16 cellular contexts compared by ENCODE assay signal in genomic region chr7:76377186-76377918, GRCh38. TPM values are rescaled to one million over a fixed set of nuclear protein-coding genes. Genes with fewer than 3 reads are reported as not detected.
DNase-seq lines count a peak whose midpoint lies in the region; ATAC-seq, FAIRE-seq and TF ChIP-seq lines count a peak whose summit lies in the region.
"Had no signal": no experiment of that assay in that cellular context is flagged by ENCODE, and none has a peak within 500 bp of the region (broad histone marks: within the 10 kb centered on the region; RNA-seq: fewer than 3 reads in every experiment).

No MANE protein-coding gene starts in this region.

- no peaks in the 10 kb centered on the region for H3K36me3 ChIP-seq in GM12878 (ENCODE audit: control insufficient read depth in 2 of 2, insufficient read depth in 2 of 2, low read length in 1 of 2)
- H3K36me3 ChIP-seq in neuronal stem cell (replicated peaks in 1 of 2; ENCODE audit: control insufficient read depth in 2 of 2, insufficient read depth in 2 of 2, low read length in 2 of 2): no peaks in the 10 kb centered on the region
- no peaks in the 10 kb centered on the region for H3K36me3 ChIP-seq in gastrocnemius medialis
- H3K36me3 ChIP-seq: BLaER1 treated with 17β-estradiol and CSF1 and Interleukin-3, amounts not matched to agents 10 nM and 100 nM; spleen; thyroid gland had no signal

- RAD21 ChIA-PET in GM12878 (lab: Charles Lee; ENCODE audit: unreplicated experiment): interaction anchor here (1.3 to 1.7 kb wide), 3 partner anchors 13 to 59 kb away, joined by 5 to 6 read pairs (median 5); partner anchors contain the start of gene YWHAG

- no peak overlapping the region for H3K23ac ChIP-seq in neuronal stem cell (ENCODE audit: low read depth, low read length, poor library complexity)

- TF ChIP-seq RAD21 in GM12878 (IDR thresholded peaks at IDR 0.05; ENCODE audit: insufficient read depth, low read depth, low read length): no peak

- H3K14ac ChIP-seq in neuronal stem cell (ENCODE audit: low read length): no peak overlapping the region

- H3K4me2 ChIP-seq in GM12878 (ENCODE audit: control insufficient read depth, insufficient read depth) (no peak overlapping the region), neuronal stem cell (ENCODE audit: insufficient read depth, low read length, poor library complexity, severe bottlenecking) (no peak overlapping the region)

- H3K27me3 Mint-ChIP-seq in activated CD4-positive, alpha-beta T cell treated with anti-CD3 and anti-CD28 coated beads, Interleukin-2, amount 10 ng/mL, durations not matched to agents 7 days and 5 days: peaks cover 10% of the 10 kb centered on the region
- no peaks in the 10 kb centered on the region for H3K27me3 Mint-ChIP-seq in activated naive CD4-positive, alpha-beta T cell treated with anti-CD3 and anti-CD28 coated beads for 36 hours (ENCODE audit: low read depth)

- in situ Hi-C loops in GM12878 (cut with MboI): no loop called here
- in situ Hi-C loops in gastrocnemius medialis (cut with MboI; ENCODE audit: low sequenced_read_pairs in 4 of 4): no loop called here

- TF ChIP-seq CTCF in GM12878 (IDR thresholded peaks at IDR 0.05 in 2 of 3, conservative IDR thresholded peaks at IDR 0.05 in 1 of 3; ENCODE audit: control insufficient read depth in 2 of 3, extremely low read depth in 1 of 3, insufficient read depth in 1 of 3, low read depth in 3 of 3, low read length in 3 of 3): no peak
- no peak for TF ChIP-seq CTCF in gastrocnemius medialis (IDR thresholded peaks at IDR 0.05 in 4 of 5, conservative IDR thresholded peaks at IDR 0.05 in 1 of 5)

- no peaks in the 10 kb centered on the region for H3K9me3 Mint-ChIP-seq in activated CD4-positive, alpha-beta T cell treated with anti-CD3 and anti-CD28 coated beads, Interleukin-2, amount 10 ng/mL, durations not matched to agents 7 days and 5 days
- H3K9me3 Mint-ChIP-seq in activated naive CD4-positive, alpha-beta T cell treated with anti-CD3 and anti-CD28 coated beads for 36 hours: no peaks in the 10 kb centered on the region

- DNase-seq in EH (ENCODE audit: low read depth): peak; percentile 75
- DNase-seq in HT1080 (ENCODE audit: low read depth): peak; percentile 28
- DNase-seq in GM12878 (ENCODE audit: low read depth, low spot score): no peak
- no peak for DNase-seq in neuronal stem cell (ENCODE audit: low spot score)
- DNase-seq in activated CD4-positive, alpha-beta T cell treated with anti-CD3 and anti-CD28 coated beads, Interleukin-2, amount 10 ng/mL, durations not matched to agents 7 days and 5 days: no peak
- DNase-seq in activated naive CD4-positive, alpha-beta T cell treated with anti-CD3 and anti-CD28 coated beads for 36 hours: no peak
- no peak for DNase-seq in gastrocnemius medialis
- DNase-seq: activated CD4-positive, alpha-beta T cell treated with anti-CD3 and anti-CD28 coated beads for 1 hour; naive B cell; NK-92 treated with Interleukin-12 subunit alpha and Interleukin-12 subunit beta, amount 100 ng/mL, for 24 hours; spleen; thyroid gland had no signal

- H3K36me3 Mint-ChIP-seq in activated CD4-positive, alpha-beta T cell treated with anti-CD3 and anti-CD28 coated beads, Interleukin-2, amount 10 ng/mL, durations not matched to agents 7 days and 5 days (ENCODE audit: low read depth): no peaks in the 10 kb centered on the region
- no peaks in the 10 kb centered on the region for H3K36me3 Mint-ChIP-seq in activated naive CD4-positive, alpha-beta T cell treated with anti-CD3 and anti-CD28 coated beads for 36 hours (ENCODE audit: low read depth)
- H3K36me3 Mint-ChIP-seq: naive B cell had no signal

- no peak overlapping the region for H3K18ac ChIP-seq in neuronal stem cell (ENCODE audit: low read length)

- no peak overlapping the region for H3K4me3 Mint-ChIP-seq in activated CD4-positive, alpha-beta T cell treated with anti-CD3 and anti-CD28 coated beads, Interleukin-2, amount 10 ng/mL, durations not matched to agents 7 days and 5 days
- H3K4me3 Mint-ChIP-seq in activated naive CD4-positive, alpha-beta T cell treated with anti-CD3 and anti-CD28 coated beads for 36 hours: no peak overlapping the region

- H3K27ac Mint-ChIP-seq in activated CD4-positive, alpha-beta T cell treated with anti-CD3 and anti-CD28 coated beads, Interleukin-2, amount 10 ng/mL, durations not matched to agents 7 days and 5 days: no peak overlapping the region
- H3K27ac Mint-ChIP-seq in activated naive CD4-positive, alpha-beta T cell treated with anti-CD3 and anti-CD28 coated beads for 36 hours: no peak overlapping the region
- H3K27ac Mint-ChIP-seq: naive B cell had no signal

- 12% methylated on average over 9 of the region's 9 CpGs for WGBS in GM12878 (ENCODE audit: insufficient coverage, insufficient replicate concordance, low lambda C conversion rate, missing lambda C conversion rate)
- WGBS in neuronal stem cell (ENCODE audit: extremely low coverage in 2 of 2, insufficient read length in 2 of 2, insufficient replicate concordance in 1 of 2), 2 donors: no CpG with 5 or more reads among the region's 9 CpGs

- ATAC-seq in GM12878 (no peak), gastrocnemius medialis (no peak)

- no peak overlapping the region for H4K91ac ChIP-seq in neuronal stem cell (ENCODE audit: low read depth, low read length, poor library complexity)

- H4K8ac ChIP-seq in neuronal stem cell (ENCODE audit: low read depth, low read length): no peak overlapping the region

- no peaks in the 10 kb centered on the region for H3K79me1 ChIP-seq in neuronal stem cell (ENCODE audit: low read depth, low read length)

- H3K4me3 ChIP-seq in GM12878 (no peak overlapping the region), neuronal stem cell (ENCODE audit: low read length in 2 of 2) (no peak overlapping the region), gastrocnemius medialis (no peak overlapping the region)
- H3K4me3 ChIP-seq: BLaER1 treated with 17β-estradiol and CSF1 and Interleukin-3, amounts not matched to agents 10 nM and 100 nM; lung; spleen; thyroid gland had no signal

- H3K79me2 ChIP-seq in GM12878 (ENCODE audit: control insufficient read depth, insufficient read depth, low read length): no peaks in the 10 kb centered on the region

- H3K4me1 ChIP-seq in GM12878 (ENCODE audit: control insufficient read depth, insufficient read depth, low read length) (peaks cover 3% of the 10 kb centered on the region), neuronal stem cell (ENCODE audit: control insufficient read depth in 2 of 2, insufficient read depth in 1 of 2, low read depth in 1 of 2, low read length in 2 of 2) (peaks cover 0 to 2% of the 10 kb centered on the region in 2 donors), gastrocnemius medialis (peaks cover 11 to 22% of the 10 kb centered on the region in 2 donors)

- H3K9ac ChIP-seq in GM12878 (ENCODE audit: control insufficient read depth, insufficient read depth, low read length) (no peak overlapping the region), neuronal stem cell (ENCODE audit: low read depth, low read length, poor library complexity) (no peak overlapping the region)
- H3K9ac ChIP-seq: BLaER1 treated with 17β-estradiol and CSF1 and Interleukin-3, amounts not matched to agents 10 nM and 100 nM had no signal

- no peaks in the 10 kb centered on the region for H3K9me3 ChIP-seq in GM12878 (replicated peaks; ENCODE audit: control insufficient read depth, insufficient read depth, low read length)
- no peaks in the 10 kb centered on the region for H3K9me3 ChIP-seq in neuronal stem cell (replicated peaks in 1 of 2; ENCODE audit: control insufficient read depth in 2 of 2, insufficient read depth in 1 of 2, low read depth in 1 of 2, low read length in 2 of 2)
- no peaks in the 10 kb centered on the region for H3K9me3 ChIP-seq in gastrocnemius medialis
- H3K9me3 ChIP-seq: BLaER1 treated with 17β-estradiol and CSF1 and Interleukin-3, amounts not matched to agents 10 nM and 100 nM; spleen; thyroid gland had no signal

- no peak for FAIRE-seq in GM12878 (lab: Jason Lieb, UNC)
- FAIRE-seq: D721Med, H54 had no signal

- H2BK15ac ChIP-seq in neuronal stem cell (ENCODE audit: low read length): no peak overlapping the region

- no peak overlapping the region for H2BK12ac ChIP-seq in neuronal stem cell (ENCODE audit: low read length)

- no peak for TF ChIP-seq EP300 in GM12878 (IDR thresholded peaks at IDR 0.05; ENCODE audit: borderline replicate concordance in 1 of 2, control insufficient read depth in 1 of 2, low read depth in 2 of 2, low read length in 2 of 2)

- H2AFZ ChIP-seq in GM12878 (ENCODE audit: control insufficient read depth, low read depth, low read length) (peak overlapping the region; percentile 29; the same call in 1 of the 2 replicates), neuronal stem cell (ENCODE audit: low read length) (peak overlapping the region; percentile 67)

- BruUV-seq in GM12878 (replicated peaks; lab: Mats Ljungman, UMichigan): no TSS peak

- TF ChIP-seq POLR2A in GM12878 (IDR thresholded peaks at IDR 0.05; ENCODE audit: low read depth, low read length): no peak
- TF ChIP-seq POLR2A in gastrocnemius medialis (IDR thresholded peaks at IDR 0.05): no peak

- POLR2A ChIA-PET in GM12878 (lab: Charles Lee): interaction anchor here (0.5 to 1.3 kb wide), 7 partner anchors 13 to 1343 kb away, joined by 3 to 7 read pairs (median 4); no protein-coding TSS in a partner anchor
- POLR2A ChIA-PET in activated CD4-positive, alpha-beta T cell treated with anti-CD3 and anti-CD28 coated beads, Interleukin-2, amount 10 ng/mL, durations not matched to agents 7 days and 5 days (lab: Charles Lee): no interaction called here

- CTCF ChIA-PET in GM12878 (lab: Yijun Ruan, JAX): interaction anchor here (0.5 kb wide), 1 partner anchor 11 kb away, joined by 5 read pairs; no protein-coding TSS in a partner anchor
- CTCF ChIA-PET in activated CD4-positive, alpha-beta T cell treated with anti-CD3 and anti-CD28 coated beads, Interleukin-2, amount 10 ng/mL, durations not matched to agents 7 days and 5 days (lab: Charles Lee): interaction anchor here (0.6 to 2.5 kb wide), 4 partner anchors 10 to 1072 kb away, joined by 3 to 9 read pairs (median 4); partner anchors contain the start of gene YWHAG
- CTCF ChIA-PET in activated naive CD4-positive, alpha-beta T cell treated with anti-CD3 and anti-CD28 coated beads for 36 hours (lab: Charles Lee): interaction anchor here (1.1 to 1.5 kb wide), 2 partner anchors 11 to 12 kb away, joined by 3 to 8 read pairs; no protein-coding TSS in a partner anchor

- no peak overlapping the region for H2AK5ac ChIP-seq in neuronal stem cell (ENCODE audit: low read depth, low read length)

- no peak overlapping the region for H3K4ac ChIP-seq in neuronal stem cell (ENCODE audit: low read length)

- H2BK5ac ChIP-seq in neuronal stem cell (ENCODE audit: low read length): no peak overlapping the region

- peaks cover 10% of the 10 kb centered on the region for H3K4me1 Mint-ChIP-seq in activated CD4-positive, alpha-beta T cell treated with anti-CD3 and anti-CD28 coated beads, Interleukin-2, amount 10 ng/mL, durations not matched to agents 7 days and 5 days
- H3K4me1 Mint-ChIP-seq in activated naive CD4-positive, alpha-beta T cell treated with anti-CD3 and anti-CD28 coated beads for 36 hours (ENCODE audit: low read depth): peaks cover 7% of the 10 kb centered on the region

- no peak overlapping the region for H2BK120ac ChIP-seq in neuronal stem cell (ENCODE audit: low read depth, low read length)

- intact Hi-C loops in GM12878 (cut with micrococcal nuclease; ENCODE audit: unreplicated experiment): no loop called here
- intact Hi-C loops in activated naive CD4-positive, alpha-beta T cell treated with anti-CD3 and anti-CD28 coated beads for 36 hours (cut with micrococcal nuclease): no loop called here
- intact Hi-C loops in gastrocnemius medialis (cut with DNase I; ENCODE audit: low total_unique reads): no loop called here

- SMC1A ChIA-PET in GM12878 (lab: Charles Lee; ENCODE audit: uncharacterized antibody, unreplicated experiment): interaction anchor here (2.5 kb wide), 1 partner anchor 17 kb away, joined by 12 read pairs; the partner anchor contains the start of gene YWHAG

- H3K27me3 ChIP-seq in GM12878 (replicated peaks in 1 of 2; ENCODE audit: control insufficient read depth in 2 of 2, insufficient read depth in 2 of 2, low read length in 1 of 2): no peaks in the 10 kb centered on the region
- H3K27me3 ChIP-seq in neuronal stem cell (ENCODE audit: control insufficient read depth in 3 of 3, insufficient read depth in 3 of 3, low read depth in 1 of 3, low read length in 3 of 3): no peaks in the 10 kb centered on the region
- no peaks in the 10 kb centered on the region for H3K27me3 ChIP-seq in gastrocnemius medialis
- H3K27me3 ChIP-seq: BLaER1 treated with 17β-estradiol and CSF1 and Interleukin-3, amounts not matched to agents 10 nM and 100 nM; spleen; thyroid gland had no signal

- H3K27ac ChIP-seq in GM12878 (ENCODE audit: control insufficient read depth, insufficient read depth) (no peak overlapping the region), neuronal stem cell (replicated peaks; ENCODE audit: low read length) (no peak overlapping the region), gastrocnemius medialis (peak overlapping the region in 2 of 4 donors; percentile 33 to 93)
- H3K27ac ChIP-seq: BLaER1 treated with 17β-estradiol and CSF1 and Interleukin-3, amounts not matched to agents 10 nM and 100 nM; spleen; thyroid gland had no signal

- no peaks in the 10 kb centered on the region for H4K20me1 ChIP-seq in GM12878 (ENCODE audit: control insufficient read depth, insufficient read depth)
- H4K20me1 ChIP-seq: BLaER1 treated with 17β-estradiol and CSF1 and Interleukin-3, amounts not matched to agents 10 nM and 100 nM had no signal

RNA-seq across cellular contexts. Expression of gene YWHAG, which starts 18.6 kb away (rescaled TPM):
- 71.3 and 93.3 TPM in 2 replicates for total RNA-seq in HT1080 (2014; rRNA removed; shearing (Covaris generic))
- polyA plus RNA-seq in HT1080 (2015; cell fraction: cytosol; rRNA removed): 119 and 143 TPM in 2 replicates
- polyA plus RNA-seq in HT1080 (2015; cell fraction: nucleus; rRNA removed): 112 and 128 TPM in 2 replicates
- 36.7 and 39.5 TPM in 2 replicates for total RNA-seq in GM12878 (2013; cell fraction: nucleolus; rRNA removed)
- total RNA-seq in GM12878 (2014; rRNA removed) (26.0 and 26.4 TPM in 2 replicates), GM12878 (2014; rRNA removed; fragmentation: Illumina TruSeq; extraction: Trizol) (77.4 and 79.7 TPM in 2 replicates), GM12878 (2021) (153 and 157 TPM in 2 replicates), gastrocnemius medialis (100 to 1,000 TPM; 119 to 262 (median 179) TPM)
- polyA plus RNA-seq in GM12878 (2011; ENCODE audit: low read depth): 37.6 TPM
- polyA plus RNA-seq in GM12878 (2011; rRNA removed) (59.6 and 75.1 TPM in 2 replicates), GM12878 (2014; fragmentation: Illumina TruSeq; extraction: Trizol) (125 and 130 TPM in 2 replicates), GM12878 (2014; fragmentation: Nextera tagmentation; extraction: Ambion mirVana) (10 to 100 TPM; 20.2 to 27.2 TPM), GM12878 (2014; rRNA removed) (55.4 and 61.8 TPM in 2 replicates), GM12878 (2016; fragmentation: Nextera tagmentation; extraction: Ambion mirVana) (10 to 100 TPM; 24.3 to 26.1 TPM)
- 34.2 and 44.7 TPM in 2 replicates for polyA plus RNA-seq in GM12878 (2011; cell fraction: cytosol; rRNA removed)
- polyA plus RNA-seq in GM12878 (2011; cell fraction: nucleus; rRNA removed): 25.0 and 40.2 TPM in 2 replicates
- 86.1 and 86.2 TPM in 2 replicates for polyA plus RNA-seq in GM12878 (2012)
- 60.4 and 89.3 TPM in 2 replicates for polyA minus RNA-seq in GM12878 (2011; rRNA and poly(A)+ RNA removed)
- 48.9 and 52.5 TPM in 2 replicates for polyA minus RNA-seq in GM12878 (2011; cell fraction: cytosol; rRNA and poly(A)+ RNA removed)
- polyA minus RNA-seq in GM12878 (2011; cell fraction: nucleus; rRNA and poly(A)+ RNA removed): 11.5 and 21.3 TPM in 2 replicates
- polyA plus RNA-seq in neuronal stem cell (2013, experiment 1 of 2): 115 TPM
- 115 TPM for polyA plus RNA-seq in neuronal stem cell (2013, experiment 2 of 2)
- 10 to 100 TPM; 68.0 to 75.1 TPM for total RNA-seq in activated CD4-positive, alpha-beta T cell treated with anti-CD3 and anti-CD28 coated beads, Interleukin-2, amount 10 ng/mL, durations not matched to agents 7 days and 5 days
- 10 to 100 TPM; 95.3 to 96.9 TPM for total RNA-seq in activated naive CD4-positive, alpha-beta T cell treated with anti-CD3 and anti-CD28 coated beads for 36 hours

RNA-seq across cellular contexts. Expression of gene SSC4D, which starts 32.1 kb away (rescaled TPM):
- 0.23 and 0.73 TPM in 2 replicates for total RNA-seq in HT1080 (2014; rRNA removed; shearing (Covaris generic))
- 0.58 and 0.77 TPM in 2 replicates for polyA plus RNA-seq in HT1080 (2015; cell fraction: cytosol; rRNA removed)
- polyA plus RNA-seq in HT1080 (2015; cell fraction: nucleus; rRNA removed): 0.29 and 0.57 TPM in 2 replicates
- total RNA-seq in GM12878 (2013; cell fraction: nucleolus; rRNA removed): 0.33 TPM in 1 of 2 replicates, not detected in the other
- total RNA-seq in GM12878 (2014; rRNA removed) (0.34 and 0.65 TPM in 2 replicates), GM12878 (2014; rRNA removed; fragmentation: Illumina TruSeq; extraction: Trizol) (0.14 and 0.18 TPM in 2 replicates), GM12878 (2021) (0.41 and 0.72 TPM in 2 replicates), gastrocnemius medialis (under 1 TPM in 3 of 4 donors, not detected in 1; 0.20 to 0.68 (median 0.25) TPM)
- not detected for polyA plus RNA-seq in GM12878 (2011; ENCODE audit: low read depth)
- polyA plus RNA-seq in GM12878 (2011; rRNA removed) (0.24 TPM in 2 replicates), GM12878 (2014; fragmentation: Illumina TruSeq; extraction: Trizol) (0.21 and 0.25 TPM in 2 replicates), GM12878 (2014; fragmentation: Nextera tagmentation; extraction: Ambion mirVana) (under 1 TPM in 1 of 2 experiments, not detected in 1; 0.11 TPM), GM12878 (2014; rRNA removed) (0.08 and 0.29 TPM in 2 replicates), GM12878 (2016; fragmentation: Nextera tagmentation; extraction: Ambion mirVana) (under 1 TPM; 0.63 to 0.79 TPM)
- 0.51 and 0.57 TPM in 2 replicates for polyA plus RNA-seq in GM12878 (2011; cell fraction: cytosol; rRNA removed)
- polyA plus RNA-seq in GM12878 (2011; cell fraction: nucleus; rRNA removed): 0.15 and 0.18 TPM in 2 replicates
- 0.18 and 0.39 TPM in 2 replicates for polyA plus RNA-seq in GM12878 (2012)
- 0.37 and 0.52 TPM in 2 replicates for polyA minus RNA-seq in GM12878 (2011; rRNA and poly(A)+ RNA removed)
- not detected in 2 replicates for polyA minus RNA-seq in GM12878 (2011; cell fraction: cytosol; rRNA and poly(A)+ RNA removed)
- not detected in 2 replicates for polyA minus RNA-seq in GM12878 (2011; cell fraction: nucleus; rRNA and poly(A)+ RNA removed)
- 4.3 TPM for polyA plus RNA-seq in neuronal stem cell (2013, experiment 1 of 2)
- polyA plus RNA-seq in neuronal stem cell (2013, experiment 2 of 2): 4.1 TPM
- total RNA-seq in activated CD4-positive, alpha-beta T cell treated with anti-CD3 and anti-CD28 coated beads, Interleukin-2, amount 10 ng/mL, durations not matched to agents 7 days and 5 days: under 1 TPM; 0.32 to 0.60 TPM
- total RNA-seq in activated naive CD4-positive, alpha-beta T cell treated with anti-CD3 and anti-CD28 coated beads for 36 hours: under 1 TPM; 0.57 to 0.62 TPM

RNA-seq across cellular contexts. Expression of gene ZP3, which starts 47.4 kb away (rescaled TPM):
- 0.94 and 2.5 TPM in 2 replicates for total RNA-seq in HT1080 (2014; rRNA removed; shearing (Covaris generic))
- polyA plus RNA-seq in HT1080 (2015; cell fraction: cytosol; rRNA removed): 0.63 and 1.6 TPM in 2 replicates
- not detected in 2 replicates for polyA plus RNA-seq in HT1080 (2015; cell fraction: nucleus; rRNA removed)
- 0.25 and 0.29 TPM in 2 replicates for total RNA-seq in GM12878 (2013; cell fraction: nucleolus; rRNA removed)
- total RNA-seq in GM12878 (2014; rRNA removed) (3.0 and 5.2 TPM in 2 replicates), GM12878 (2014; rRNA removed; fragmentation: Illumina TruSeq; extraction: Trizol) (2.7 and 3.3 TPM in 2 replicates), GM12878 (2021) (2.2 and 3.0 TPM in 2 replicates), gastrocnemius medialis (1 to 10 TPM in 1 of 4 donors, not detected in 3; 1.1 TPM)
- 9.5 TPM for polyA plus RNA-seq in GM12878 (2011; ENCODE audit: low read depth)
- polyA plus RNA-seq in GM12878 (2011; rRNA removed) (0.07 and 0.39 TPM in 2 replicates), GM12878 (2014; fragmentation: Illumina TruSeq; extraction: Trizol) (1.6 and 3.0 TPM in 2 replicates), GM12878 (2014; fragmentation: Nextera tagmentation; extraction: Ambion mirVana) (1 to 10 TPM; 2.0 to 5.1 TPM), GM12878 (2014; rRNA removed) (0.90 and 2.0 TPM in 2 replicates), GM12878 (2016; fragmentation: Nextera tagmentation; extraction: Ambion mirVana) (1 to 10 TPM; 1.6 to 2.9 TPM)
- 0.21 and 0.22 TPM in 2 replicates for polyA plus RNA-seq in GM12878 (2011; cell fraction: cytosol; rRNA removed)
- polyA plus RNA-seq in GM12878 (2011; cell fraction: nucleus; rRNA removed): 0.16 and 0.31 TPM in 2 replicates
- polyA plus RNA-seq in GM12878 (2012): 2.2 and 5.0 TPM in 2 replicates
- polyA minus RNA-seq in GM12878 (2011; rRNA and poly(A)+ RNA removed): 1.2 and 1.4 TPM in 2 replicates
- 5.7 TPM in 1 of 2 replicates, not detected in the other for polyA minus RNA-seq in GM12878 (2011; cell fraction: cytosol; rRNA and poly(A)+ RNA removed)
- 0.29 TPM in 1 of 2 replicates, not detected in the other for polyA minus RNA-seq in GM12878 (2011; cell fraction: nucleus; rRNA and poly(A)+ RNA removed)
- polyA plus RNA-seq in neuronal stem cell (2013, experiment 1 of 2): 11.6 TPM
- polyA plus RNA-seq in neuronal stem cell (2013, experiment 2 of 2): 8.8 TPM
- 1 to 10 TPM; 1.0 to 1.1 TPM for total RNA-seq in activated CD4-positive, alpha-beta T cell treated with anti-CD3 and anti-CD28 coated beads, Interleukin-2, amount 10 ng/mL, durations not matched to agents 7 days and 5 days
- 10 to 100 TPM; 26.6 to 32.6 TPM for total RNA-seq in activated naive CD4-positive, alpha-beta T cell treated with anti-CD3 and anti-CD28 coated beads for 36 hours

Comparison
In these comparisons a context has a peak if more than half of its experiments do, and no peak if none do; other contexts are left out.
1. DNase-seq: peak in EH (single experiment) and HT1080 (single experiment); none in GM12878 (single experiment), neuronal stem cell (single experiment), activated CD4-positive, alpha-beta T cell treated with anti-CD3 and anti-CD28 coated beads, Interleukin-2, amount 10 ng/mL, durations not matched to agents 7 days and 5 days (single experiment), activated naive CD4-positive, alpha-beta T cell treated with anti-CD3 and anti-CD28 coated beads for 36 hours (single experiment) and gastrocnemius medialis (0 of 2).